Comparison of ENCODE assay signal across 1 cellular context in the genomic region with DNA sequence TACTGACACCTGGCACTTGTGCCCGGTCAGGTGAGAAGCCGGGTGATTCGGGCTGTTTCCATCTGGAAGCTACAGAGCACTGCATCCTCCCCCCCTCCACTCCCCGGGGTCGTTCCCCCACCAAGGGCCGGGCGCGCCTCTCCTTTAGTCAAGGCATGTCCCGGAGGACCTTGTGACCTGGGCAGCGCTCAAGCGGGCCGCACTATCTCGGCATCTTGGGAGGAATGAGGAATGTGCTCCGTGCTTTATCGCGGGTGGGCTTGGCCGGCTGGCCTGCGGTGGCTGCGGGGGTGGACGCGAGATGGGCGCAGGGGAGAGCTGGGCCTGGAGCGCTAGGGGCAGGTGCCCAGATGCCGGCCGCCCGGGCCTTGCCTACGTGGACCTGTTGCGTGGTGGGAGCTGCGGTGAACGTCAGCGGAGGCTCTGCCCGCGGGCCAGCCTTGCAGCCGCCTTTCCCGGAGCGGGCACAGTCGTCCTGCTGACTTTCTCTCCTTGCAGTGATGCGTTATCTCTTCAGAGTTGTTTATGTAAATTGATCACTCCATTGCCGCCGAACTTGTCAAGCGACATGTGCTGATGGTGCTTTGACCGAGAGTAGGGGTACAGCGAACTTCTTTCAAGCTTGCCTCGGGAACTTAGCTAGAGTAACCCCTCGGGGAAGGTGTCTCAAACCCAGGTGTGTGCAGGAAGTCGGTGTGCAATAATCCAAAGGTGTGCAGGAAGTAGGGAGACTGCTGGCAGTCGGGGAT.
TF ChIP-seq lines count a peak whose summit lies in the region.

No MANE protein-coding gene starts in this region.

TF ChIP-seq in HEK293, 187 proteins besides CTCF, POLR2A, EP300 and RAD21 (continued from another document and continues in another):
- TF ChIP-seq, protein P1, sequence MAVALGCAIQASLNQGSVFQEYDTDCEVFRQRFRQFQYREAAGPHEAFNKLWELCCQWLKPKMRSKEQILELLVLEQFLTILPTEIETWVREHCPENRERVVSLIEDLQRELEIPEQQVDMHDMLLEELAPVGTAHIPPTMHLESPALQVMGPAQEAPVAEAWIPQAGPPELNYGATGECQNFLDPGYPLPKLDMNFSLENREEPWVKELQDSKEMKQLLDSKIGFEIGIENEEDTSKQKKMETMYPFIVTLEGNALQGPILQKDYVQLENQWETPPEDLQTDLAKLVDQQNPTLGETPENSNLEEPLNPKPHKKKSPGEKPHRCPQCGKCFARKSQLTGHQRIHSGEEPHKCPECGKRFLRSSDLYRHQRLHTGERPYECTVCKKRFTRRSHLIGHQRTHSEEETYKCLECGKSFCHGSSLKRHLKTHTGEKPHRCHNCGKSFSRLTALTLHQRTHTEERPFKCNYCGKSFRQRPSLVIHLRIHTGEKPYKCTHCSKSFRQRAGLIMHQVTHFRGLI (tag by site-specific recombination; IDR thresholded peaks at IDR 0.05): no peak
- TF ChIP-seq ZNF76 (tag by site-specific recombination; IDR thresholded peaks at IDR 0.05; ENCODE audit: borderline replicate concordance, low read depth) (peak; percentile 52; the same call in 1 of the 2 replicates), SALL2 (tag by site-specific recombination; IDR thresholded peaks at IDR 0.05; ENCODE audit: borderline replicate concordance) (no peak), YY1 (tag by site-specific recombination; IDR thresholded peaks at IDR 0.05) (no peak), KLF8 (tag by site-specific recombination; IDR thresholded peaks at IDR 0.05) (0 out of 2 replicates have a peak, but pooled peaks have one; percentile 35), ZNF335 (tag by site-specific recombination; conservative IDR thresholded peaks at IDR 0.05) (peak; percentile 80), SP7 (tag by site-specific recombination; IDR thresholded peaks at IDR 0.05) (peak; percentile 30; the same call in 1 of the 2 replicates), ZBTB8A (tag by site-specific recombination; IDR thresholded peaks at IDR 0.05) (peak; percentile 66), ZNF626 (tag by site-specific recombination; IDR thresholded peaks at IDR 0.05) (no peak), ZBTB17 (tag by site-specific recombination; IDR thresholded peaks at IDR 0.05) (peak; percentile 73), KLF9 (tag by site-specific recombination; IDR thresholded peaks at IDR 0.05; ENCODE audit: low read depth) (0 out of 2 replicates have a peak, but pooled peaks have one; percentile 24), ZNF214 (tag by site-specific recombination; IDR thresholded peaks at IDR 0.05; ENCODE audit: borderline replicate concordance) (no peak), ZNF350 (tag by site-specific recombination; IDR thresholded peaks at IDR 0.05) (no peak), WT1 (tag by site-specific recombination; IDR thresholded peaks at IDR 0.05) (peak; percentile 8; the same call in 1 of the 2 replicates), GLIS2 (tag by site-specific recombination; IDR thresholded peaks at IDR 0.05) (peak; percentile 89), ZIC2 (tag by site-specific recombination; IDR thresholded peaks at IDR 0.05) (peak; percentile 55; the same call in 1 of the 2 replicates), ZNF654 (tag by site-specific recombination; IDR thresholded peaks at IDR 0.05; ENCODE audit: low read depth) (no peak), ZNF629 (tag by site-specific recombination; IDR thresholded peaks at IDR 0.05) (0 out of 2 replicates have a peak, but pooled peaks have one; percentile 28), ZXDB (tag by site-specific recombination; IDR thresholded peaks at IDR 0.05) (peak; percentile 20; the same call in 1 of the 2 replicates), ZBTB20 (tag by site-specific recombination; IDR thresholded peaks at IDR 0.05) (peak; percentile 60), GLIS1 (tag by site-specific recombination; IDR thresholded peaks at IDR 0.05) (peak; percentile 25; the same call in 1 of the 2 replicates), ZNF548 (tag by site-specific recombination; IDR thresholded peaks at IDR 0.05) (no peak), ZNF184 (tag by site-specific recombination; IDR thresholded peaks at IDR 0.05) (no peak), SCRT1 (tag by site-specific recombination; IDR thresholded peaks at IDR 0.05; ENCODE audit: borderline replicate concordance) (peak; percentile 95), EGR2 (tag by site-specific recombination; IDR thresholded peaks at IDR 0.05; ENCODE audit: low read depth) (peak; percentile 69; the same call in 1 of the 2 replicates), SCRT2 (tag by site-specific recombination; IDR thresholded peaks at IDR 0.05) (peak; percentile 100), ZFHX2 (tag by site-specific recombination; conservative IDR thresholded peaks at IDR 0.05) (peak; percentile 80), ZNF558 (tag by site-specific recombination; IDR thresholded peaks at IDR 0.05) (no peak), ZSCAN30 (tag by site-specific recombination; IDR thresholded peaks at IDR 0.05) (no peak), ZNF610 (tag by site-specific recombination; IDR thresholded peaks at IDR 0.05; ENCODE audit: borderline replicate concordance) (0 out of 2 replicates have a peak, but pooled peaks have one; percentile 23), ZNF777 (tag by site-specific recombination; IDR thresholded peaks at IDR 0.05; ENCODE audit: borderline replicate concordance) (peak; percentile 24; the same call in 1 of the 2 replicates), ZNF600 (tag by site-specific recombination; IDR thresholded peaks at IDR 0.05) (peak; percentile 24; the same call in 1 of the 2 replicates), ZNF404 (tag by site-specific recombination; IDR thresholded peaks at IDR 0.05) (no peak), ZNF211 (tag by site-specific recombination; IDR thresholded peaks at IDR 0.05; ENCODE audit: low read depth) (no peak), OSR2 (tag by site-specific recombination; IDR thresholded peaks at IDR 0.05) (no peak)
- TF ChIP-seq, protein P2, sequence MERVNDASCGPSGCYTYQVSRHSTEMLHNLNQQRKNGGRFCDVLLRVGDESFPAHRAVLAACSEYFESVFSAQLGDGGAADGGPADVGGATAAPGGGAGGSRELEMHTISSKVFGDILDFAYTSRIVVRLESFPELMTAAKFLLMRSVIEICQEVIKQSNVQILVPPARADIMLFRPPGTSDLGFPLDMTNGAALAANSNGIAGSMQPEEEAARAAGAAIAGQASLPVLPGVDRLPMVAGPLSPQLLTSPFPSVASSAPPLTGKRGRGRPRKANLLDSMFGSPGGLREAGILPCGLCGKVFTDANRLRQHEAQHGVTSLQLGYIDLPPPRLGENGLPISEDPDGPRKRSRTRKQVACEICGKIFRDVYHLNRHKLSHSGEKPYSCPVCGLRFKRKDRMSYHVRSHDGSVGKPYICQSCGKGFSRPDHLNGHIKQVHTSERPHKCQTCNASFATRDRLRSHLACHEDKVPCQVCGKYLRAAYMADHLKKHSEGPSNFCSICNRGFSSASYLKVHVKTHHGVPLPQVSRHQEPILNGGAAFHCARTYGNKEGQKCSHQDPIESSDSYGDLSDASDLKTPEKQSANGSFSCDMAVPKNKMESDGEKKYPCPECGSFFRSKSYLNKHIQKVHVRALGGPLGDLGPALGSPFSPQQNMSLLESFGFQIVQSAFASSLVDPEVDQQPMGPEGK (tag by site-specific recombination; IDR thresholded peaks at IDR 0.05): peak; percentile 38; the same call in 1 of the 2 replicates
- TF ChIP-seq, protein P3, sequence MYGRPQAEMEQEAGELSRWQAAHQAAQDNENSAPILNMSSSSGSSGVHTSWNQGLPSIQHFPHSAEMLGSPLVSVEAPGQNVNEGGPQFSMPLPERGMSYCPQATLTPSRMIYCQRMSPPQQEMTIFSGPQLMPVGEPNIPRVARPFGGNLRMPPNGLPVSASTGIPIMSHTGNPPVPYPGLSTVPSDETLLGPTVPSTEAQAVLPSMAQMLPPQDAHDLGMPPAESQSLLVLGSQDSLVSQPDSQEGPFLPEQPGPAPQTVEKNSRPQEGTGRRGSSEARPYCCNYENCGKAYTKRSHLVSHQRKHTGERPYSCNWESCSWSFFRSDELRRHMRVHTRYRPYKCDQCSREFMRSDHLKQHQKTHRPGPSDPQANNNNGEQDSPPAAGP (tag by site-specific recombination; IDR thresholded peaks at IDR 0.05): 0 out of 2 replicates have a peak, but pooled peaks have one; percentile 42
- TF ChIP-seq, protein P4, sequence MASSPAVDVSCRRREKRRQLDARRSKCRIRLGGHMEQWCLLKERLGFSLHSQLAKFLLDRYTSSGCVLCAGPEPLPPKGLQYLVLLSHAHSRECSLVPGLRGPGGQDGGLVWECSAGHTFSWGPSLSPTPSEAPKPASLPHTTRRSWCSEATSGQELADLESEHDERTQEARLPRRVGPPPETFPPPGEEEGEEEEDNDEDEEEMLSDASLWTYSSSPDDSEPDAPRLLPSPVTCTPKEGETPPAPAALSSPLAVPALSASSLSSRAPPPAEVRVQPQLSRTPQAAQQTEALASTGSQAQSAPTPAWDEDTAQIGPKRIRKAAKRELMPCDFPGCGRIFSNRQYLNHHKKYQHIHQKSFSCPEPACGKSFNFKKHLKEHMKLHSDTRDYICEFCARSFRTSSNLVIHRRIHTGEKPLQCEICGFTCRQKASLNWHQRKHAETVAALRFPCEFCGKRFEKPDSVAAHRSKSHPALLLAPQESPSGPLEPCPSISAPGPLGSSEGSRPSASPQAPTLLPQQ (tag by site-specific recombination; IDR thresholded peaks at IDR 0.05): peak; percentile 15
- TF ChIP-seq, protein P5, sequence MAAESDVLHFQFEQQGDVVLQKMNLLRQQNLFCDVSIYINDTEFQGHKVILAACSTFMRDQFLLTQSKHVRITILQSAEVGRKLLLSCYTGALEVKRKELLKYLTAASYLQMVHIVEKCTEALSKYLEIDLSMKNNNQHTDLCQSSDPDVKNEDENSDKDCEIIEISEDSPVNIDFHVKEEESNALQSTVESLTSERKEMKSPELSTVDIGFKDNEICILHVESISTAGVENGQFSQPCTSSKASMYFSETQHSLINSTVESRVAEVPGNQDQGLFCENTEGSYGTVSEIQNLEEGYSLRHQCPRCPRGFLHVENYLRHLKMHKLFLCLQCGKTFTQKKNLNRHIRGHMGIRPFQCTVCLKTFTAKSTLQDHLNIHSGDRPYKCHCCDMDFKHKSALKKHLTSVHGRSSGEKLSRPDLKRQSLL (tag by site-specific recombination; IDR thresholded peaks at IDR 0.05): no peak
- TF ChIP-seq, protein P6, sequence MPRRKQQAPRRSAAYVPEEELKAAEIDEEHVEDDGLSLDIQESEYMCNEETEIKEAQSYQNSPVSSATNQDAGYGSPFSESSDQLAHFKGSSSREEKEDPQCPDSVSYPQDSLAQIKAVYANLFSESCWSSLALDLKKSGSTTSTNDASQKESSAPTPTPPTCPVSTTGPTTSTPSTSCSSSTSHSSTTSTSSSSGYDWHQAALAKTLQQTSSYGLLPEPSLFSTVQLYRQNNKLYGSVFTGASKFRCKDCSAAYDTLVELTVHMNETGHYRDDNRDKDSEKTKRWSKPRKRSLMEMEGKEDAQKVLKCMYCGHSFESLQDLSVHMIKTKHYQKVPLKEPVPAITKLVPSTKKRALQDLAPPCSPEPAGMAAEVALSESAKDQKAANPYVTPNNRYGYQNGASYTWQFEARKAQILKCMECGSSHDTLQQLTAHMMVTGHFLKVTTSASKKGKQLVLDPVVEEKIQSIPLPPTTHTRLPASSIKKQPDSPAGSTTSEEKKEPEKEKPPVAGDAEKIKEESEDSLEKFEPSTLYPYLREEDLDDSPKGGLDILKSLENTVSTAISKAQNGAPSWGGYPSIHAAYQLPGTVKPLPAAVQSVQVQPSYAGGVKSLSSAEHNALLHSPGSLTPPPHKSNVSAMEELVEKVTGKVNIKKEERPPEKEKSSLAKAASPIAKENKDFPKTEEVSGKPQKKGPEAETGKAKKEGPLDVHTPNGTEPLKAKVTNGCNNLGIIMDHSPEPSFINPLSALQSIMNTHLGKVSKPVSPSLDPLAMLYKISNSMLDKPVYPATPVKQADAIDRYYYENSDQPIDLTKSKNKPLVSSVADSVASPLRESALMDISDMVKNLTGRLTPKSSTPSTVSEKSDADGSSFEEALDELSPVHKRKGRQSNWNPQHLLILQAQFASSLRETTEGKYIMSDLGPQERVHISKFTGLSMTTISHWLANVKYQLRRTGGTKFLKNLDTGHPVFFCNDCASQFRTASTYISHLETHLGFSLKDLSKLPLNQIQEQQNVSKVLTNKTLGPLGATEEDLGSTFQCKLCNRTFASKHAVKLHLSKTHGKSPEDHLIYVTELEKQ (tag by site-specific recombination; IDR thresholded peaks at IDR 0.05; ENCODE audit: borderline replicate concordance): no peak
- TF ChIP-seq, protein P7, sequence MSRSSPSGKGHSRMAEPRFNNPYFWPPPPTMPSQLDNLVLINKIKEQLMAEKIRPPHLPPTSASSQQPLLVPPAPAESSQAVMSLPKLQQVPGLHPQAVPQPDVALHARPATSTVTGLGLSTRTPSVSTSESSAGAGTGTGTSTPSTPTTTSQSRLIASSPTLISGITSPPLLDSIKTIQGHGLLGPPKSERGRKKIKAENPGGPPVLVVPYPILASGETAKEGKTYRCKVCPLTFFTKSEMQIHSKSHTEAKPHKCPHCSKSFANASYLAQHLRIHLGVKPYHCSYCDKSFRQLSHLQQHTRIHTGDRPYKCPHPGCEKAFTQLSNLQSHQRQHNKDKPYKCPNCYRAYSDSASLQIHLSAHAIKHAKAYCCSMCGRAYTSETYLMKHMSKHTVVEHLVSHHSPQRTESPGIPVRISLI (tag by site-specific recombination; IDR thresholded peaks at IDR 0.05): no peak
- TF ChIP-seq, protein P8, sequence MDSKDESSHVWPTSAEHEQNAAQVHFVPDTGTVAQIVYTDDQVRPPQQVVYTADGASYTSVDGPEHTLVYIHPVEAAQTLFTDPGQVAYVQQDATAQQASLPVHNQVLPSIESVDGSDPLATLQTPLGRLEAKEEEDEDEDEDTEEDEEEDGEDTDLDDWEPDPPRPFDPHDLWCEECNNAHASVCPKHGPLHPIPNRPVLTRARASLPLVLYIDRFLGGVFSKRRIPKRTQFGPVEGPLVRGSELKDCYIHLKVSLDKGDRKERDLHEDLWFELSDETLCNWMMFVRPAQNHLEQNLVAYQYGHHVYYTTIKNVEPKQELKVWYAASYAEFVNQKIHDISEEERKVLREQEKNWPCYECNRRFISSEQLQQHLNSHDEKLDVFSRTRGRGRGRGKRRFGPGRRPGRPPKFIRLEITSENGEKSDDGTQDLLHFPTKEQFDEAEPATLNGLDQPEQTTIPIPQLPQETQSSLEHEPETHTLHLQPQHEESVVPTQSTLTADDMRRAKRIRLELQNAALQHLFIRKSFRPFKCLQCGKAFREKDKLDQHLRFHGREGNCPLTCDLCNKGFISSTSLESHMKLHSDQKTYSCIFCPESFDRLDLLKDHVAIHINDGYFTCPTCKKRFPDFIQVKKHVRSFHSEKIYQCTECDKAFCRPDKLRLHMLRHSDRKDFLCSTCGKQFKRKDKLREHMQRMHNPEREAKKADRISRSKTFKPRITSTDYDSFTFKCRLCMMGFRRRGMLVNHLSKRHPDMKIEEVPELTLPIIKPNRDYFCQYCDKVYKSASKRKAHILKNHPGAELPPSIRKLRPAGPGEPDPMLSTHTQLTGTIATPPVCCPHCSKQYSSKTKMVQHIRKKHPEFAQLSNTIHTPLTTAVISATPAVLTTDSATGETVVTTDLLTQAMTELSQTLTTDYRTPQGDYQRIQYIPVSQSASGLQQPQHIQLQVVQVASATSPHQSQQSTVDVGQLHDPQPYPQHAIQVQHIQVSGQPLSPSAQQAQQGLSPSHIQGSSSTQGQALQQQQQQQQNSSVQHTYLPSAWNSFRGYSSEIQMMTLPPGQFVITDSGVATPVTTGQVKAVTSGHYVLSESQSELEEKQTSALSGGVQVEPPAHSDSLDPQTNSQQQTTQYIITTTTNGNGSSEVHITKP (tag by site-specific recombination; IDR thresholded peaks at IDR 0.05): peak; percentile 57
